In genomic region chr2:231939022-231939421, GRCh38 we compare ENCODE assay signal across 2 cellular contexts.
TF ChIP-seq lines count a peak whose summit lies in the region.

No MANE protein-coding gene starts in this region.

TF ChIP-seq in IMR-90, 13 proteins besides CTCF, POLR2A, EP300 and RAD21:
- TF ChIP-seq RCOR1 (IDR thresholded peaks at IDR 0.05; ENCODE audit: insufficient replicate concordance, low read length), result no peak
- TF ChIP-seq CHD1 (IDR thresholded peaks at IDR 0.05; ENCODE audit: low read depth, low read length), result no peak
- no peak for TF ChIP-seq ELK1 (IDR thresholded peaks at IDR 0.05; ENCODE audit: borderline replicate concordance, low read depth, low read length)
- no peak for TF ChIP-seq MAFK (IDR thresholded peaks at IDR 0.05; ENCODE audit: low read depth, low read length)
- no peak for TF ChIP-seq MXI1 (IDR thresholded peaks at IDR 0.05; ENCODE audit: borderline replicate concordance, low read depth, low read length)
- TF ChIP-seq, protein P1, sequence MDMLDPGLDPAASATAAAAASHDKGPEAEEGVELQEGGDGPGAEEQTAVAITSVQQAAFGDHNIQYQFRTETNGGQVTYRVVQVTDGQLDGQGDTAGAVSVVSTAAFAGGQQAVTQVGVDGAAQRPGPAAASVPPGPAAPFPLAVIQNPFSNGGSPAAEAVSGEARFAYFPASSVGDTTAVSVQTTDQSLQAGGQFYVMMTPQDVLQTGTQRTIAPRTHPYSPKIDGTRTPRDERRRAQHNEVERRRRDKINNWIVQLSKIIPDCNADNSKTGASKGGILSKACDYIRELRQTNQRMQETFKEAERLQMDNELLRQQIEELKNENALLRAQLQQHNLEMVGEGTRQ (IDR thresholded peaks at IDR 0.05; ENCODE audit: low read depth, low read length), result peak; percentile 39; the same call in 1 of the 2 replicates
- no peak for TF ChIP-seq NFE2L2 (IDR thresholded peaks at IDR 0.05; ENCODE audit: low read depth, low read length)
- no peak for TF ChIP-seq FOS (IDR thresholded peaks at IDR 0.05; ENCODE audit: low read depth, low read length)
TF ChIP-seq in IMR-90: peak in this region for 1.

TF ChIP-seq in K562, 482 proteins besides CTCF, POLR2A, EP300 and RAD21:
- TF ChIP-seq U2AF1 (optimal IDR thresholded peaks at IDR 0.05; ENCODE audit: low read depth, low read length) (no peak), USF1 (CRISPR knock-in tag; IDR thresholded peaks at IDR 0.05) (peak; percentile 75), TCF3 (CRISPR knock-in tag; IDR thresholded peaks at IDR 0.05) (no peak), MCM3 (IDR thresholded peaks at IDR 0.05) (no peak), ZFX (CRISPR knock-in tag; IDR thresholded peaks at IDR 0.05) (no peak), ZNF121 (CRISPR knock-in tag; conservative IDR thresholded peaks at IDR 0.05) (no peak), SAFB2 (IDR thresholded peaks at IDR 0.05; ENCODE audit: borderline replicate concordance, low read depth, low read length, severe bottlenecking) (no peak), KLF13 (tag; IDR thresholded peaks at IDR 0.05; ENCODE audit: borderline replicate concordance, low read depth) (no peak), THRAP3 (IDR thresholded peaks at IDR 0.05; ENCODE audit: borderline replicate concordance) (no peak), RAD51 (IDR thresholded peaks at IDR 0.05; ENCODE audit: borderline replicate concordance, low read depth) (peak; percentile 69; the same call in 1 of the 2 replicates), ZNF79 (CRISPR knock-in tag; IDR thresholded peaks at IDR 0.05; ENCODE audit: low read depth) (no peak), NFYB (IDR thresholded peaks at IDR 0.05; ENCODE audit: extremely low read depth, insufficient read length) (peak; percentile 83), RBM34 (IDR thresholded peaks at IDR 0.05; ENCODE audit: borderline replicate concordance, insufficient read depth, low read length) (no peak), ZNF644 (tag; IDR thresholded peaks at IDR 0.05; ENCODE audit: low read depth) (no peak), MCM5 (IDR thresholded peaks at IDR 0.05; ENCODE audit: low read depth) (no peak), SAFB (IDR thresholded peaks at IDR 0.05; ENCODE audit: borderline replicate concordance, low read depth, low read length) (no peak), THAP7 (CRISPR knock-in tag; IDR thresholded peaks at IDR 0.05) (no peak), ZNF561 (CRISPR knock-in tag; conservative IDR thresholded peaks at IDR 0.05) (no peak)
- TF ChIP-seq, protein P1 (CRISPR knock-in tag; IDR thresholded peaks at IDR 0.05), result peak; percentile 80
- TF ChIP-seq, protein P2, sequence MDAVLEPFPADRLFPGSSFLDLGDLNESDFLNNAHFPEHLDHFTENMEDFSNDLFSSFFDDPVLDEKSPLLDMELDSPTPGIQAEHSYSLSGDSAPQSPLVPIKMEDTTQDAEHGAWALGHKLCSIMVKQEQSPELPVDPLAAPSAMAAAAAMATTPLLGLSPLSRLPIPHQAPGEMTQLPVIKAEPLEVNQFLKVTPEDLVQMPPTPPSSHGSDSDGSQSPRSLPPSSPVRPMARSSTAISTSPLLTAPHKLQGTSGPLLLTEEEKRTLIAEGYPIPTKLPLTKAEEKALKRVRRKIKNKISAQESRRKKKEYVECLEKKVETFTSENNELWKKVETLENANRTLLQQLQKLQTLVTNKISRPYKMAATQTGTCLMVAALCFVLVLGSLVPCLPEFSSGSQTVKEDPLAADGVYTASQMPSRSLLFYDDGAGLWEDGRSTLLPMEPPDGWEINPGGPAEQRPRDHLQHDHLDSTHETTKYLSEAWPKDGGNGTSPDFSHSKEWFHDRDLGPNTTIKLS (IDR thresholded peaks at IDR 0.05; ENCODE audit: borderline replicate concordance, low read depth), result no peak
- TF ChIP-seq, protein P3, sequence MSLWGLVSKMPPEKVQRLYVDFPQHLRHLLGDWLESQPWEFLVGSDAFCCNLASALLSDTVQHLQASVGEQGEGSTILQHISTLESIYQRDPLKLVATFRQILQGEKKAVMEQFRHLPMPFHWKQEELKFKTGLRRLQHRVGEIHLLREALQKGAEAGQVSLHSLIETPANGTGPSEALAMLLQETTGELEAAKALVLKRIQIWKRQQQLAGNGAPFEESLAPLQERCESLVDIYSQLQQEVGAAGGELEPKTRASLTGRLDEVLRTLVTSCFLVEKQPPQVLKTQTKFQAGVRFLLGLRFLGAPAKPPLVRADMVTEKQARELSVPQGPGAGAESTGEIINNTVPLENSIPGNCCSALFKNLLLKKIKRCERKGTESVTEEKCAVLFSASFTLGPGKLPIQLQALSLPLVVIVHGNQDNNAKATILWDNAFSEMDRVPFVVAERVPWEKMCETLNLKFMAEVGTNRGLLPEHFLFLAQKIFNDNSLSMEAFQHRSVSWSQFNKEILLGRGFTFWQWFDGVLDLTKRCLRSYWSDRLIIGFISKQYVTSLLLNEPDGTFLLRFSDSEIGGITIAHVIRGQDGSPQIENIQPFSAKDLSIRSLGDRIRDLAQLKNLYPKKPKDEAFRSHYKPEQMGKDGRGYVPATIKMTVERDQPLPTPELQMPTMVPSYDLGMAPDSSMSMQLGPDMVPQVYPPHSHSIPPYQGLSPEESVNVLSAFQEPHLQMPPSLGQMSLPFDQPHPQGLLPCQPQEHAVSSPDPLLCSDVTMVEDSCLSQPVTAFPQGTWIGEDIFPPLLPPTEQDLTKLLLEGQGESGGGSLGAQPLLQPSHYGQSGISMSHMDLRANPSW (CRISPR knock-in tag; IDR thresholded peaks at IDR 0.05), result no peak
- TF ChIP-seq, protein P4, sequence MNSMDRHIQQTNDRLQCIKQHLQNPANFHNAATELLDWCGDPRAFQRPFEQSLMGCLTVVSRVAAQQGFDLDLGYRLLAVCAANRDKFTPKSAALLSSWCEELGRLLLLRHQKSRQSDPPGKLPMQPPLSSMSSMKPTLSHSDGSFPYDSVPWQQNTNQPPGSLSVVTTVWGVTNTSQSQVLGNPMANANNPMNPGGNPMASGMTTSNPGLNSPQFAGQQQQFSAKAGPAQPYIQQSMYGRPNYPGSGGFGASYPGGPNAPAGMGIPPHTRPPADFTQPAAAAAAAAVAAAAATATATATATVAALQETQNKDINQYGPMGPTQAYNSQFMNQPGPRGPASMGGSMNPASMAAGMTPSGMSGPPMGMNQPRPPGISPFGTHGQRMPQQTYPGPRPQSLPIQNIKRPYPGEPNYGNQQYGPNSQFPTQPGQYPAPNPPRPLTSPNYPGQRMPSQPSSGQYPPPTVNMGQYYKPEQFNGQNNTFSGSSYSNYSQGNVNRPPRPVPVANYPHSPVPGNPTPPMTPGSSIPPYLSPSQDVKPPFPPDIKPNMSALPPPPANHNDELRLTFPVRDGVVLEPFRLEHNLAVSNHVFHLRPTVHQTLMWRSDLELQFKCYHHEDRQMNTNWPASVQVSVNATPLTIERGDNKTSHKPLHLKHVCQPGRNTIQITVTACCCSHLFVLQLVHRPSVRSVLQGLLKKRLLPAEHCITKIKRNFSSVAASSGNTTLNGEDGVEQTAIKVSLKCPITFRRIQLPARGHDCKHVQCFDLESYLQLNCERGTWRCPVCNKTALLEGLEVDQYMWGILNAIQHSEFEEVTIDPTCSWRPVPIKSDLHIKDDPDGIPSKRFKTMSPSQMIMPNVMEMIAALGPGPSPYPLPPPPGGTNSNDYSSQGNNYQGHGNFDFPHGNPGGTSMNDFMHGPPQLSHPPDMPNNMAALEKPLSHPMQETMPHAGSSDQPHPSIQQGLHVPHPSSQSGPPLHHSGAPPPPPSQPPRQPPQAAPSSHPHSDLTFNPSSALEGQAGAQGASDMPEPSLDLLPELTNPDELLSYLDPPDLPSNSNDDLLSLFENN (IDR thresholded peaks at IDR 0.05; ENCODE audit: low read depth in 2 of 2, low read length in 2 of 2), result no peak
- TF ChIP-seq, protein P5, sequence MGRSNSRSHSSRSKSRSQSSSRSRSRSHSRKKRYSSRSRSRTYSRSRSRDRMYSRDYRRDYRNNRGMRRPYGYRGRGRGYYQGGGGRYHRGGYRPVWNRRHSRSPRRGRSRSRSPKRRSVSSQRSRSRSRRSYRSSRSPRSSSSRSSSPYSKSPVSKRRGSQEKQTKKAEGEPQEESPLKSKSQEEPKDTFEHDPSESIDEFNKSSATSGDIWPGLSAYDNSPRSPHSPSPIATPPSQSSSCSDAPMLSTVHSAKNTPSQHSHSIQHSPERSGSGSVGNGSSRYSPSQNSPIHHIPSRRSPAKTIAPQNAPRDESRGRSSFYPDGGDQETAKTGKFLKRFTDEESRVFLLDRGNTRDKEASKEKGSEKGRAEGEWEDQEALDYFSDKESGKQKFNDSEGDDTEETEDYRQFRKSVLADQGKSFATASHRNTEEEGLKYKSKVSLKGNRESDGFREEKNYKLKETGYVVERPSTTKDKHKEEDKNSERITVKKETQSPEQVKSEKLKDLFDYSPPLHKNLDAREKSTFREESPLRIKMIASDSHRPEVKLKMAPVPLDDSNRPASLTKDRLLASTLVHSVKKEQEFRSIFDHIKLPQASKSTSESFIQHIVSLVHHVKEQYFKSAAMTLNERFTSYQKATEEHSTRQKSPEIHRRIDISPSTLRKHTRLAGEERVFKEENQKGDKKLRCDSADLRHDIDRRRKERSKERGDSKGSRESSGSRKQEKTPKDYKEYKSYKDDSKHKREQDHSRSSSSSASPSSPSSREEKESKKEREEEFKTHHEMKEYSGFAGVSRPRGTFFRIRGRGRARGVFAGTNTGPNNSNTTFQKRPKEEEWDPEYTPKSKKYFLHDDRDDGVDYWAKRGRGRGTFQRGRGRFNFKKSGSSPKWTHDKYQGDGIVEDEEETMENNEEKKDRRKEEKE (IDR thresholded peaks at IDR 0.05; ENCODE audit: borderline replicate concordance in 1 of 2, control insufficient read depth in 1 of 2, low read depth in 2 of 2, low read length in 1 of 2), result no peak
TF ChIP-seq in K562: peak in this region for 4.
